8 cellular contexts compared by ENCODE assay signal in the genomic region with DNA sequence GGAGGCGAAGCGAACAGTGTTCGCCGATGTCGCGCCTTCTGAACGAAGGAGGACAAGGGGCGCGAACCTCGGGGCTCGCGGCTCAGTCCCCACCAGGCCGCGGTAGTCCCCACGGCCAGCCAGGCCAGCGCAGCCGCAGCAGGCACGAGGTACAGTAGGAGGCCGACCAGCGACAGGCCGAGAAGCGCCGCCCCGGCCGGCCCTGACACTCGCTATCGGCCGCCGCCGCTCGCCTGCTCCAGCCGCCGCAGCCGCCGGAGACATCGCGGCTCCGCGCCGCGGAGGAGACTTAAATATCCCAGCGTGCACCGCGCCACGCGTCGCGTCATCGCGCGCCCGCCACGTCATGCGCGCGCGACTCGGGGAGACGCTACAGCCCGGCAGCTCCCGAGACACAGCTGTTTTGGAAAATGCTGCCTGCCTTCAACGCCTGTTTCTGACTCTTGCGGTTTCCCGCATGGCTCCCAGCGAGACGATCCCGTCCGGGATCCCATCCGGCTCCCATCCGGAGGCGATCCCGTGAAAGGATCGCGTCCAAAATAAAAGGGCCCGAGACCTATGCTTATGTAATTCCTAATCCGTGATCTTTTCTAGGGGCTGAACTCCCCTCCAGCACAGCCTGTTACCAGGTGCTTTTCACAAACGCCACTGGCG. TPM values are rescaled to one million over a fixed set of nuclear protein-coding genes. Genes with fewer than 3 reads are reported as not detected.
DNase-seq lines count a peak whose midpoint lies in the region; ATAC-seq lines count a peak whose summit lies in the region.
"Not testable (repeated sequence)": the region's sequence is repeated elsewhere in the genome, so short reads cannot be mapped to it uniquely, and the experiment has no call there.

Gene POMZP3, minus strand, starts transcription at position 291 of the 654 bp plus-strand sequence. CDS start 1,215 bp downstream, outside the sequence.

- H3K4me1 Mint-ChIP-seq in activated CD8-positive, alpha-beta T cell treated with anti-CD3 and anti-CD28 coated beads, Interleukin-2, amount 10 ng/mL, durations not matched to agents 7 days and 5 days (ENCODE audit: low read depth), result not testable (repeated sequence)

- ATAC-seq in GM19025 (IDR thresholded peaks at IDR 0.05; ENCODE audit: low read depth, unreplicated experiment) (peak; percentile 85), HG02981 (IDR thresholded peaks at IDR 0.05; ENCODE audit: unreplicated experiment) (peak; percentile 81)
- ATAC-seq in activated CD8-positive, alpha-beta T cell treated with anti-CD3 and anti-CD28 coated beads, Interleukin-2, amount 10 ng/mL, durations not matched to agents 7 days and 5 days, result peak; percentile 93

- in situ Hi-C loops in ACHN (cut with HindIII; ENCODE audit: low pct_ligation_motif_present, low pct_unique_long_range_greater_than_20kb, low sequenced_read_pairs), result not testable (repeated sequence)

- POLR2A ChIA-PET in activated CD8-positive, alpha-beta T cell treated with anti-CD3 and anti-CD28 coated beads, Interleukin-2, amount 10 ng/mL, durations not matched to agents 7 days and 5 days (lab: Charles Lee), result not testable (repeated sequence)

- CTCF ChIA-PET in activated CD8-positive, alpha-beta T cell treated with anti-CD3 and anti-CD28 coated beads, Interleukin-2, amount 10 ng/mL, durations not matched to agents 7 days and 5 days (lab: Charles Lee), result not testable (repeated sequence)

- not testable (repeated sequence) for H3K9me3 Mint-ChIP-seq in activated CD8-positive, alpha-beta T cell treated with anti-CD3 and anti-CD28 coated beads, Interleukin-2, amount 10 ng/mL, durations not matched to agents 7 days and 5 days (ENCODE audit: insufficient read depth)

- not testable (repeated sequence) for H3K36me3 Mint-ChIP-seq in activated CD8-positive, alpha-beta T cell treated with anti-CD3 and anti-CD28 coated beads, Interleukin-2, amount 10 ng/mL, durations not matched to agents 7 days and 5 days (ENCODE audit: low read depth)

- DNase-seq in ACHN (peak; percentile 42), NCI-H226 (peak; percentile 2), dermis blood vessel endothelial cell (peak; percentile 12), kidney tubule cell (ENCODE audit: low spot score) (peak; percentile 37)
- peak; percentile 40 for DNase-seq in activated CD8-positive, alpha-beta T cell treated with anti-CD3 and anti-CD28 coated beads, Interleukin-2, amount 10 ng/mL, durations not matched to agents 7 days and 5 days
- DNase-seq in skeletal muscle cell (ENCODE audit: low read depth), result not testable (repeated sequence)

- H3K27ac Mint-ChIP-seq in activated CD8-positive, alpha-beta T cell treated with anti-CD3 and anti-CD28 coated beads, Interleukin-2, amount 10 ng/mL, durations not matched to agents 7 days and 5 days, result peak within 1 kb of the TSS; percentile 93

- H3K4me3 Mint-ChIP-seq in activated CD8-positive, alpha-beta T cell treated with anti-CD3 and anti-CD28 coated beads, Interleukin-2, amount 10 ng/mL, durations not matched to agents 7 days and 5 days, result peak within 1 kb of the TSS; percentile 88

- H3K4me3 ChIP-seq in skeletal muscle cell (ENCODE audit: low read depth, low read length), result peak within 1 kb of the TSS; percentile 54

- not testable (repeated sequence) for H3K27me3 Mint-ChIP-seq in activated CD8-positive, alpha-beta T cell treated with anti-CD3 and anti-CD28 coated beads, Interleukin-2, amount 10 ng/mL, durations not matched to agents 7 days and 5 days (ENCODE audit: low read depth)

RNA-seq across cellular contexts. Expression of gene POMZP3, which starts in this region (rescaled TPM):
- total RNA-seq in activated CD8-positive, alpha-beta T cell treated with anti-CD3 and anti-CD28 coated beads, Interleukin-2, amount 10 ng/mL, durations not matched to agents 7 days and 5 days, result 10 to 100 TPM; 16.5 to 17.7 TPM
- total RNA-seq in dermis blood vessel endothelial cell, result 1.0 and 3.4 TPM in 2 replicates
